ENCODE assay signal across 10 cellular contexts in genomic region chr11:117998201-117998579, GRCh38. TPM values are rescaled to one million over a fixed set of nuclear protein-coding genes. Genes with fewer than 3 reads are reported as not detected.
DNase-seq lines count a peak whose midpoint lies in the region; ATAC-seq, FAIRE-seq and TF ChIP-seq lines count a peak whose summit lies in the region.
"Had no signal": no experiment of that assay in that cellular context is flagged by ENCODE, and none has a peak within 500 bp of the region (broad histone marks: within the 10 kb centered on the region; RNA-seq: fewer than 3 reads in every experiment).

No MANE protein-coding gene starts in this region.

- peak; percentile 70 for ATAC-seq in GM18867 (IDR thresholded peaks at IDR 0.05; ENCODE audit: unreplicated experiment)
- ATAC-seq in GM21528 (IDR thresholded peaks at IDR 0.05; ENCODE audit: low FRiP score, unreplicated experiment): peak; percentile 66
- ATAC-seq in HG03354 (IDR thresholded peaks at IDR 0.05; ENCODE audit: poor library complexity, severe bottlenecking, unreplicated experiment): peak; percentile 81

- H3K36me3 ChIP-seq in SJCRH30: no peaks in the 10 kb centered on the region

- H3K4me1 ChIP-seq in SJCRH30: no peaks in the 10 kb centered on the region
- H3K4me1 ChIP-seq: tibial artery had no signal

- no peak for TF ChIP-seq POLR2A in H54 (IDR thresholded peaks at IDR 0.05; ENCODE audit: low read depth, low read length)

- H3K4me3 ChIP-seq in SJCRH30: no peak overlapping the region
- H3K4me3 ChIP-seq: tibial artery had no signal

- H3K27ac Mint-ChIP-seq in immature natural killer cell: peak overlapping the region; percentile 16 to 97 (median 78)

- no peaks in the 10 kb centered on the region for H3K9me3 Mint-ChIP-seq in immature natural killer cell

- peaks cover 46 to 74% (median 49%) of the 10 kb centered on the region in 3 donors for H3K36me3 Mint-ChIP-seq in immature natural killer cell

- H3K27ac ChIP-seq in SJCRH30: no peak overlapping the region
- H3K27ac ChIP-seq: tibial artery had no signal

- no peaks in the 10 kb centered on the region for H3K9me3 ChIP-seq in SJCRH30 (replicated peaks)

- peaks cover 85 to 90% of the 10 kb centered on the region in 2 donors for H3K4me1 Mint-ChIP-seq in immature natural killer cell

- FAIRE-seq in H54 (lab: Jason Lieb, UNC): no peak
- FAIRE-seq: astrocyte had no signal

- no peaks in the 10 kb centered on the region for H3K27me3 ChIP-seq in SJCRH30
- H3K27me3 ChIP-seq: tibial artery had no signal

- H3K4me3 Mint-ChIP-seq in immature natural killer cell: no peak overlapping the region

- no peak for DNase-seq in immature natural killer cell
- DNase-seq in NCI-H1694 (lab: John Stamatoyannopoulos, UW): no peak
- no peak for DNase-seq in SJCRH30
- no peak for DNase-seq in H54 (ENCODE audit: insufficient read length, low spot score)

- H3K27me3 Mint-ChIP-seq in immature natural killer cell (ENCODE audit: low read depth in 3 of 3): peaks cover 1 to 7% (median 5%) of the 10 kb centered on the region in 3 donors

RNA-seq across cellular contexts. Expression of gene IL10RA, which starts 12.0 kb away (rescaled TPM):
- 100 to 1,000 TPM; 215 to 460 (median 264) TPM for polyA plus RNA-seq in immature natural killer cell
- total RNA-seq in SJCRH30 (2014; rRNA removed; shearing (Covaris generic)): not detected in 2 replicates
- total RNA-seq: HT-29 had no signal
